In genomic region chr17:78130080-78130438, GRCh38 we compare ENCODE assay signal across 1 cellular context.
TF ChIP-seq lines count a peak whose summit lies in the region.

No MANE protein-coding gene starts in this region.

TF ChIP-seq in endothelial cell of umbilical vein, 7 proteins besides CTCF, POLR2A, EP300 and RAD21:
- TF ChIP-seq EZH2 (IDR thresholded peaks at IDR 0.05; ENCODE audit: borderline replicate concordance, low read depth, low read length, severe bottlenecking) (no peak), JUN (IDR thresholded peaks at IDR 0.05; ENCODE audit: borderline replicate concordance, insufficient read depth, insufficient read length, low read depth) (no peak), FOS (IDR thresholded peaks at IDR 0.05; ENCODE audit: borderline replicate concordance, insufficient read depth, low read length) (no peak), MYC (IDR thresholded peaks at IDR 0.05; ENCODE audit: low read depth, low read length) (no peak), GATA2 (IDR thresholded peaks at IDR 0.05; ENCODE audit: insufficient read depth, insufficient read length, low read depth, low read length) (no peak), MAX (IDR thresholded peaks at IDR 0.05; ENCODE audit: insufficient read depth, insufficient read length) (no peak), POLR2AphosphoS5 (IDR thresholded peaks at IDR 0.05; ENCODE audit: insufficient read depth, low read depth, low read length) (no peak)
